In genomic region chr18:3721771-3722661, GRCh38 we compare ENCODE assay signal across 11 cellular contexts.
DNase-seq lines count a peak whose midpoint lies in the region; ATAC-seq and TF ChIP-seq lines count a peak whose summit lies in the region.
"Had no signal": no experiment of that assay in that cellular context is flagged by ENCODE, and none has a peak within 500 bp of the region (broad histone marks: within the 10 kb centered on the region; RNA-seq: fewer than 3 reads in every experiment).

No MANE protein-coding gene starts in this region.

- no peaks in the 10 kb centered on the region for H3K23me2 ChIP-seq in H9 (ENCODE audit: insufficient read length, low read depth, low read length, poor library complexity, severe bottlenecking)

- H3K56ac ChIP-seq in H9 (ENCODE audit: insufficient read length, low read depth, low read length), result no peak overlapping the region

- no peaks in the 10 kb centered on the region for H3K9me3 Mint-ChIP-seq in Calu3 (ENCODE audit: low read depth, unreplicated experiment)
- H3K9me3 Mint-ChIP-seq in naive thymus-derived CD4-positive, alpha-beta T cell, result no peaks in the 10 kb centered on the region
- H3K9me3 Mint-ChIP-seq in H9, result no peaks in the 10 kb centered on the region
- H3K9me3 Mint-ChIP-seq: effector memory CD8-positive, alpha-beta T cell had no signal

- no peak overlapping the region for H3K27ac ChIP-seq in naive thymus-derived CD4-positive, alpha-beta T cell (ENCODE audit: low read depth, low read length)
- H3K27ac ChIP-seq in H9 (ENCODE audit: insufficient read length, low read depth, low read length), result no peak overlapping the region

- H4K91ac ChIP-seq in H9 (ENCODE audit: insufficient read length, low read depth, low read length), result no peak overlapping the region

- H3K36me3 Mint-ChIP-seq in Calu3 (ENCODE audit: insufficient read depth, unreplicated experiment) (peaks cover 6% of the 10 kb centered on the region), H9 (ENCODE audit: insufficient read depth in 1 of 3, low read depth in 3 of 3) (no peaks in the 10 kb centered on the region; a peak in 1 of 7 replicates)
- no peaks in the 10 kb centered on the region for H3K36me3 Mint-ChIP-seq in naive thymus-derived CD4-positive, alpha-beta T cell
- H3K36me3 Mint-ChIP-seq: CD4-positive, CD25-positive, alpha-beta regulatory T cell had no signal

- H3K79me1 ChIP-seq in H9 (ENCODE audit: insufficient read depth, low read depth, low read length, poor library complexity, severe bottlenecking), result no peaks in the 10 kb centered on the region

- H4K5ac ChIP-seq in H9 (ENCODE audit: insufficient read length, low read depth, low read length), result no peak overlapping the region

- no CpG with 5 or more reads among the region's 7 CpGs for WGBS in H9 (ENCODE audit: extremely low coverage, insufficient read length, low lambda C conversion rate)

- H2BK12ac ChIP-seq in H9 (ENCODE audit: insufficient read length, low read depth, low read length), result no peak overlapping the region

- no peak overlapping the region for H2BK120ac ChIP-seq in H9 (ENCODE audit: low read depth, low read length, poor library complexity, severe bottlenecking)

- intact Hi-C loops in Calu3 (cut with micrococcal nuclease; ENCODE audit: unreplicated experiment), result loop anchor here (5.0 kb wide), 2 partner anchors 35 to 50 kb away; no protein-coding TSS in a partner anchor
- intact Hi-C loops in naive thymus-derived CD4-positive, alpha-beta T cell (cut with micrococcal nuclease), result no loop called here

- no peak overlapping the region for H4K8ac ChIP-seq in H9 (replicated peaks; ENCODE audit: insufficient read length, low read depth, low read length)

- POLR2A ChIA-PET in naive thymus-derived CD4-positive, alpha-beta T cell (lab: Charles Lee), result no interaction called here

- no peak overlapping the region for H2BK20ac ChIP-seq in H9 (ENCODE audit: low read depth, low read length, poor library complexity, severe bottlenecking)

- no peak overlapping the region for H3K9ac ChIP-seq in H9 (ENCODE audit: extremely low read depth, insufficient read length, low read length)

- no peak overlapping the region for H2AFZ ChIP-seq in H9 (ENCODE audit: low read length)

- no peak overlapping the region for H2BK5ac ChIP-seq in H9 (ENCODE audit: insufficient read length, low read length)

- no peaks in the 10 kb centered on the region for H3K9me3 ChIP-seq in naive thymus-derived CD4-positive, alpha-beta T cell (ENCODE audit: control insufficient read depth in 2 of 3, low read length in 3 of 3)
- no peaks in the 10 kb centered on the region for H3K9me3 ChIP-seq in H9 (ENCODE audit: control insufficient read depth, low read depth, low read length)

- no peak overlapping the region for H3K18ac ChIP-seq in H9 (ENCODE audit: insufficient read length, low read depth, low read length)

- DNase-seq in Calu3 (no peak), MV-4-11 (lab: John Stamatoyannopoulos, UW) (peak; percentile 88), amniotic epithelial cell (ENCODE audit: low read depth) (peak; percentile 91), hippocampal formation (lab: John Stamatoyannopoulos, UW) (no peak), H9 (no peak)
- no peak for DNase-seq in naive thymus-derived CD4-positive, alpha-beta T cell
- no peak for DNase-seq in activated CD8-positive, alpha-beta memory T cell treated with anti-CD3 and anti-CD28 coated beads, Interleukin-2, amount 50 U/mL, for 4 hours
- DNase-seq: CD4-positive, CD25-positive, alpha-beta regulatory T cell; effector memory CD8-positive, alpha-beta T cell; hypothalamus had no signal

- H3K27ac Mint-ChIP-seq in Calu3 (ENCODE audit: unreplicated experiment), result peak overlapping the region; percentile 64
- H3K27ac Mint-ChIP-seq in naive thymus-derived CD4-positive, alpha-beta T cell, result no peak overlapping the region
- peak overlapping the region in 1 of 3 experiments; percentile 67; a peak in 2 of 7 replicates for H3K27ac Mint-ChIP-seq in H9
- H3K27ac Mint-ChIP-seq: CD4-positive, CD25-positive, alpha-beta regulatory T cell; effector memory CD8-positive, alpha-beta T cell had no signal

- no peak overlapping the region; the same call in 1 of the 2 replicates for H3K14ac ChIP-seq in H9 (ENCODE audit: insufficient read depth, low read length)

- H3K4me3 Mint-ChIP-seq in Calu3 (ENCODE audit: low read depth, unreplicated experiment) (peak overlapping the region; percentile 44), H9 (no peak overlapping the region)
- H3K4me3 Mint-ChIP-seq in naive thymus-derived CD4-positive, alpha-beta T cell, result no peak overlapping the region
- H3K4me3 Mint-ChIP-seq: CD4-positive, CD25-positive, alpha-beta regulatory T cell; effector memory CD8-positive, alpha-beta T cell had no signal

- H3K4ac ChIP-seq in H9 (ENCODE audit: low read depth, low read length), result no peak overlapping the region

- peaks cover 0 to 3% of the 10 kb centered on the region in 2 donors for H3K27me3 ChIP-seq in naive thymus-derived CD4-positive, alpha-beta T cell (ENCODE audit: control insufficient read depth in 2 of 2, insufficient read depth in 2 of 2, low read length in 2 of 2)
- no peaks in the 10 kb centered on the region for H3K27me3 ChIP-seq in H9 (ENCODE audit: insufficient read depth, low read length)

- H3K4me1 ChIP-seq in naive thymus-derived CD4-positive, alpha-beta T cell (ENCODE audit: control insufficient read depth in 2 of 2, insufficient read depth in 2 of 2, low read length in 2 of 2), result no peaks in the 10 kb centered on the region
- H3K4me1 ChIP-seq in H9 (ENCODE audit: insufficient read depth, low read length), result peaks cover 2% of the 10 kb centered on the region; the same call in 1 of the 2 replicates

- H3K79me2 ChIP-seq in H9 (ENCODE audit: insufficient read depth, low read length), result no peaks in the 10 kb centered on the region

- ATAC-seq in naive thymus-derived CD4-positive, alpha-beta T cell, result peak; percentile 68
- ATAC-seq in HG02642 (IDR thresholded peaks at IDR 0.05; ENCODE audit: poor library complexity, unreplicated experiment), result no peak
- ATAC-seq: effector memory CD8-positive, alpha-beta T cell had no signal

- H3K27me3 Mint-ChIP-seq in Calu3 (ENCODE audit: unreplicated experiment) (no peaks in the 10 kb centered on the region), H9 (ENCODE audit: low read depth) (no peaks in the 10 kb centered on the region)
- peaks cover 11 to 34% (median 21%) of the 10 kb centered on the region in 5 donors for H3K27me3 Mint-ChIP-seq in naive thymus-derived CD4-positive, alpha-beta T cell

- no peak overlapping the region for H3T11ph ChIP-seq in H9 (ENCODE audit: low read length)

- CTCF ChIA-PET in Calu3 (lab: Charles Lee), result interaction anchor here (1.3 to 2.0 kb wide), 2 partner anchors 11 to 49 kb away, joined by 4 to 6 read pairs; no protein-coding TSS in a partner anchor
- CTCF ChIA-PET in naive thymus-derived CD4-positive, alpha-beta T cell (lab: Charles Lee), result no interaction called here

- no peaks in the 10 kb centered on the region for H4K20me1 ChIP-seq in H9 (ENCODE audit: control insufficient read depth, insufficient read depth, insufficient read length)

- no peak overlapping the region for H2BK15ac ChIP-seq in H9 (ENCODE audit: low read depth, low read length)

- H3K23ac ChIP-seq in H9 (ENCODE audit: insufficient read length, low read depth, low read length), result no peak overlapping the region

- H3K4me3 ChIP-seq in naive thymus-derived CD4-positive, alpha-beta T cell (ENCODE audit: low read length), result no peak overlapping the region

- H3K4me1 Mint-ChIP-seq in Calu3 (ENCODE audit: low read depth, unreplicated experiment) (peaks cover 48% of the 10 kb centered on the region), H9 (peaks cover 27 to 29% of the 10 kb centered on the region in 2 experiments)
- H3K4me1 Mint-ChIP-seq in naive thymus-derived CD4-positive, alpha-beta T cell, result peaks cover 0 to 5% (median 0%) of the 10 kb centered on the region in 7 donors

- no peak overlapping the region for H3K4me2 ChIP-seq in H9 (ENCODE audit: insufficient read depth, insufficient read length, low read length)

- no peak overlapping the region for H2AK5ac ChIP-seq in H9 (ENCODE audit: insufficient read length, low read length)

- no TSS peak for BruUV-seq in Calu3 (replicated peaks; lab: Mats Ljungman, UMichigan)

- no peaks in the 10 kb centered on the region for H3K36me3 ChIP-seq in naive thymus-derived CD4-positive, alpha-beta T cell (ENCODE audit: control insufficient read depth in 2 of 3, insufficient read depth in 3 of 3, low read length in 3 of 3)

- TF ChIP-seq CTCF in Calu3 (IDR thresholded peaks at IDR 0.05; ENCODE audit: unreplicated experiment), result no peak
- no peak for TF ChIP-seq CTCF in H9 (conservative IDR thresholded peaks at IDR 0.05)

Comparison
In these comparisons a context has a peak if more than half of its experiments do, and no peak if none do; other contexts are left out.
1. DNase-seq: peak in MV-4-11 (single experiment) and amniotic epithelial cell (single experiment); none in Calu3 (single experiment), naive thymus-derived CD4-positive, alpha-beta T cell (0 of 9), activated CD8-positive, alpha-beta memory T cell treated with anti-CD3 and anti-CD28 coated beads, Interleukin-2, amount 50 U/mL, for 4 hours (single experiment), hippocampal formation (0 of 2) and H9 (single experiment).